In the genomic region with DNA sequence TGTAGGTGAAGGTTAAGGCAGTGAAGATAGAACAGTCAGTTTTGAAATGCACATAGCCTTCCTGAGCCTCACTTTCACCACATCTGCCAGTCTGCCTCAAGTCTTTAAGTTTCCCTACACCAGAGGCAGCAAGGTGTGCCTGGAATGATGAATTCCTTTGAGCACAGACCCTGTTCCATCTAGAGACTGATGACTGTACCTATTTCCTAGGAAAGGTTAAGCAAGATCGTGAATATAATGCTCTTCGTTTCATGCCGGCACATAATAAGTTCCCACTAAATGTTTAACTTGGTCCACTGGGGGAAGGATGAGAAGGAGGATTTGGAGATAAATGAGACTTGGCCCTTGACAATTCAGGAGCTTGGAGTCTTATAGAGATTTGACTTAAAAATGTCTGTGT, we compare ENCODE assay signal across 13 cellular contexts.
A peak's percentile ranks its signal among the peaks of the same experiment; 100 is the strongest.
DNase-seq lines count a peak whose midpoint lies in the region; ATAC-seq and TF ChIP-seq lines count a peak whose summit lies in the region.
"Had no signal": no experiment of that assay in that cellular context is flagged by ENCODE, and none has a peak within 500 bp of the region (broad histone marks: within the 10 kb centered on the region; RNA-seq: fewer than 3 reads in every experiment).

No MANE protein-coding gene starts in this region.

- peak overlapping the region; percentile 38 for H3K27ac Mint-ChIP-seq in activated CD4-positive, alpha-beta T cell treated with anti-CD3 and anti-CD28 coated beads, Interleukin-2, amount 10 ng/mL, durations not matched to agents 24 days and 14 days

- H3K27me3 ChIP-seq in breast epithelium (no peaks in the 10 kb centered on the region), mucosa of stomach (ENCODE audit: control insufficient read depth, insufficient read depth, low read length) (no peaks in the 10 kb centered on the region), thoracic aorta (replicated peaks; ENCODE audit: insufficient read depth) (no peaks in the 10 kb centered on the region)
- H3K27me3 ChIP-seq: ovary had no signal

- no peak overlapping the region for H3K4me3 ChIP-seq in breast epithelium
- H3K4me3 ChIP-seq in mucosa of stomach (ENCODE audit: low read length), result no peak overlapping the region
- no peak overlapping the region for H3K4me3 ChIP-seq in thoracic aorta
- H3K4me3 ChIP-seq: ovary had no signal

- H3K27ac ChIP-seq in breast epithelium (peak overlapping the region; percentile 85 to 86), thoracic aorta (peak overlapping the region; percentile 71 to 81)
- H3K27ac ChIP-seq: ovary had no signal

- H3K9me3 Mint-ChIP-seq in activated CD4-positive, alpha-beta T cell treated with anti-CD3 and anti-CD28 coated beads, Interleukin-2, amount 10 ng/mL, durations not matched to agents 24 days and 14 days, result peaks cover 13% of the 10 kb centered on the region

- H3K9ac ChIP-seq in mucosa of stomach (ENCODE audit: low read length), result peak overlapping the region; percentile 36

- no peak for DNase-seq in activated CD4-positive, alpha-beta T cell treated with anti-CD3 and anti-CD28 coated beads, Interleukin-2, amount 10 ng/mL, durations not matched to agents 24 days and 14 days
- DNase-seq in activated CD4-positive, alpha-beta T cell treated with anti-CD3 and anti-CD28 coated beads for 48 hours, result no peak
- no peak for DNase-seq in breast epithelium (ENCODE audit: low spot score in 2 of 2)
- DNase-seq in thoracic aorta (ENCODE audit: low spot score), result no peak
- DNase-seq in dermis blood vessel endothelial cell, result no peak
- DNase-seq: activated naive CD4-positive, alpha-beta T cell treated with anti-CD3 and anti-CD28 coated beads, Interleukin-2, amount 50 U/mL, for 16 hours; DMS79; effector memory CD4-positive, alpha-beta T cell; NCI-H510A; ovary had no signal

- intact Hi-C loops in activated CD4-positive, alpha-beta T cell treated with anti-CD3 and anti-CD28 coated beads, Interleukin-2, amount 10 ng/mL, durations not matched to agents 24 days and 14 days (cut with micrococcal nuclease), result loop anchor here (2.0 to 5.0 kb wide), 6 partner anchors 13 to 656 kb away; no protein-coding TSS in a partner anchor
- intact Hi-C loops in breast epithelium (cut with DNase I; ENCODE audit: low total_unique reads), result no loop called here

- TF ChIP-seq POLR2A in breast epithelium (IDR thresholded peaks at IDR 0.05), result no peak

- no peak overlapping the region for H3K4me3 Mint-ChIP-seq in activated CD4-positive, alpha-beta T cell treated with anti-CD3 and anti-CD28 coated beads, Interleukin-2, amount 10 ng/mL, durations not matched to agents 24 days and 14 days

- peaks cover 1% of the 10 kb centered on the region for H3K27me3 Mint-ChIP-seq in activated CD4-positive, alpha-beta T cell treated with anti-CD3 and anti-CD28 coated beads, Interleukin-2, amount 10 ng/mL, durations not matched to agents 24 days and 14 days

- TF ChIP-seq CTCF in breast epithelium (IDR thresholded peaks at IDR 0.05) (no peak), thoracic aorta (IDR thresholded peaks at IDR 0.05) (no peak)

- H3K4me1 ChIP-seq in breast epithelium, result peaks cover 4 to 18% of the 10 kb centered on the region in 2 donors
- H3K4me1 ChIP-seq in mucosa of stomach (ENCODE audit: control insufficient read depth, insufficient read depth, low read length), result peaks cover 53% of the 10 kb centered on the region
- H3K4me1 ChIP-seq in thoracic aorta (ENCODE audit: control insufficient read depth in 1 of 2, low read depth in 2 of 2), result peaks cover 54 to 98% of the 10 kb centered on the region in 2 donors

- H3K36me3 Mint-ChIP-seq in activated CD4-positive, alpha-beta T cell treated with anti-CD3 and anti-CD28 coated beads, Interleukin-2, amount 10 ng/mL, durations not matched to agents 24 days and 14 days (ENCODE audit: low read depth), result peaks cover 30% of the 10 kb centered on the region

- H3K9me3 ChIP-seq in breast epithelium (no peaks in the 10 kb centered on the region), mucosa of stomach (ENCODE audit: control insufficient read depth, low read length) (no peaks in the 10 kb centered on the region), thoracic aorta (no peaks in the 10 kb centered on the region)
- H3K9me3 ChIP-seq: ovary had no signal

- no peaks in the 10 kb centered on the region for H3K36me3 ChIP-seq in breast epithelium
- H3K36me3 ChIP-seq in mucosa of stomach (ENCODE audit: control insufficient read depth, insufficient read depth, low read length), result no peaks in the 10 kb centered on the region
- H3K36me3 ChIP-seq in thoracic aorta, result no peaks in the 10 kb centered on the region
- H3K36me3 ChIP-seq: ovary had no signal

- no peak for ATAC-seq in thoracic aorta (ENCODE audit: insufficient number of reproducible peaks, low FRiP score, low read depth)
- ATAC-seq in HG03097 (IDR thresholded peaks at IDR 0.05; ENCODE audit: low FRiP score, unreplicated experiment), result no peak
- ATAC-seq in HG03196 (IDR thresholded peaks at IDR 0.05; ENCODE audit: unreplicated experiment), result no peak

- peaks cover 71% of the 10 kb centered on the region for H3K4me1 Mint-ChIP-seq in activated CD4-positive, alpha-beta T cell treated with anti-CD3 and anti-CD28 coated beads, Interleukin-2, amount 10 ng/mL, durations not matched to agents 24 days and 14 days
